Comparison of ENCODE assay signal across 19 cellular contexts in the genomic region with DNA sequence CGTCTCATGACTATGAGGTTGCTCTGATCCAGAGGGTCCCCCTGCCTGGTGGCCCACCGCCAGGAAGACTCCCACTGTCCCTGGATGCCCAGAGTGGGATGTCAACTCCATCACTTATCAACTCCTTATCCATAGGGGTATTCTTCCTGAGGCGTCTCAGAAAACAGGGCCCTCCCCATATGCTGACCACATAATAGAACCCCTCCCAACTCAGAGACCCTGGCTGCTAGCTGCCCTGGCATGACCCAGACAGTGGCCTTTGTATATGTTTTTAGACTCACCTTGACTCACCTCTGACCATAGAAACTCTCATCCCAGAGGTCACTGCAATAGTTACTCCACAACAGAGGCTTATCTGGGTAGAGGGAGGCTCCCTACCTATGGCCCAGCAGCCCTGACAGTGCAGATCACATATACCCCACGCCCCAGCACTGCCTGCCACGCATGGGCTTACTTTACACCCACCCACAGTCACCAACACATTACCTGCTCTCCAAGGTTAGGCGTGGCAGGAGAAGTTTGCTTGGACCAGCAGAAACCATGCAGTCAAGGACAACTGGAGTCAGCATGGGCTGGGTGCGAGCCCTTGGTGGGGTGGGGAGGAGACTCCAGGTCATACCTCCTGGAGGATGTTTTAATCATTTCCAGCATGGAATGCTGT. TPM values are rescaled to one million over a fixed set of nuclear protein-coding genes. Genes with fewer than 3 reads are reported as not detected.
DNase-seq lines count a peak whose midpoint lies in the region; ATAC-seq, FAIRE-seq and TF ChIP-seq lines count a peak whose summit lies in the region.
"Had no signal": no experiment of that assay in that cellular context is flagged by ENCODE, and none has a peak within 500 bp of the region (broad histone marks: within the 10 kb centered on the region; RNA-seq: fewer than 3 reads in every experiment).

No MANE protein-coding gene starts in this region.

- FAIRE-seq in HepG2 (lab: Jason Lieb, UNC) = no peak
- FAIRE-seq: GM18507, HTR-8/SVneo had no signal

- peak overlapping the region; percentile 58 for H3K27ac ChIP-seq in HepG2 (ENCODE audit: extremely low read length, insufficient read depth, low read length)
- H3K27ac ChIP-seq: 22Rv1 had no signal

- H3K9ac ChIP-seq in HepG2 (ENCODE audit: insufficient read depth, low read depth, low read length) = peak overlapping the region; percentile 5; the same call in 1 of the 2 replicates

- no peaks in the 10 kb centered on the region for H3K36me3 ChIP-seq in HepG2 (replicated peaks in 1 of 2; ENCODE audit: control insufficient read depth in 1 of 2, insufficient read depth in 2 of 2, low read length in 2 of 2)

- no peak for ATAC-seq in Right ventricle myocardium superior (ENCODE audit: poor library complexity)
- peak; percentile 46 for ATAC-seq in HepG2

- H4K20me1 ChIP-seq in HepG2 (ENCODE audit: insufficient read depth, low read length) = peaks cover 3% of the 10 kb centered on the region; the same call in 1 of the 2 replicates

- peaks cover 12% of the 10 kb centered on the region for H3K79me2 ChIP-seq in HepG2 (ENCODE audit: insufficient read depth, low read length)

- peak overlapping the region in 1 of 3 experiments; percentile 14; a peak in 1 of 6 replicates for H3K4me3 ChIP-seq in HepG2 (replicated peaks in 1 of 3; ENCODE audit: insufficient read depth in 1 of 3, low read depth in 2 of 3, low read length in 3 of 3)

- intact Hi-C loops in cardiac septum (cut with DNase I) (no loop called here), Right ventricle myocardium superior (cut with DNase I) (no loop called here), HepG2 (cut with micrococcal nuclease; ENCODE audit: unreplicated experiment) (no loop called here), posterior vena cava (cut with DNase I) (no loop called here)

- no peak for TF ChIP-seq CTCF in HepG2 (CRISPR knock-in tag; IDR thresholded peaks at IDR 0.05)

- in situ Hi-C loops in HepG2 (cut with HindIII; ENCODE audit: extremely low pct_ligation_motif_present, low pct_unique_long_range_greater_than_20kb) = no loop called here

- peak overlapping the region; percentile 50 for H3K4me2 ChIP-seq in HepG2 (ENCODE audit: low read depth, low read length)

- H3K9me3 ChIP-seq in HepG2 (ENCODE audit: low read length) = no peaks in the 10 kb centered on the region
- H3K9me3 ChIP-seq: Caco-2 had no signal

- DNase-seq in cardiac septum (ENCODE audit: low spot score) (peak; percentile 15), Right ventricle myocardium superior (no peak), HepG2 (ENCODE audit: low spot score) (no peak), posterior vena cava (ENCODE audit: low spot score) (peak; percentile 55), NCI-H146 (lab: John Stamatoyannopoulos, UW) (no peak), GM03348 (ENCODE audit: low spot score) (no peak), pons (ENCODE audit: low spot score) (no peak)
- DNase-seq: Caco-2; CD8-positive, alpha-beta memory T cell; DMS53; GF-D8; HCEC 1CT; HFFc6 had no signal

- H2AFZ ChIP-seq in HepG2 (ENCODE audit: low read length) = no peak overlapping the region

- CTCF ChIA-PET in HepG2 (lab: Yijun Ruan, JAX; ENCODE audit: low intra/inter-chr PET ratio, low total read pairs) = no interaction called here

- H3K4me1 ChIP-seq in HepG2 (ENCODE audit: insufficient read depth, low read length) = peaks cover 97% of the 10 kb centered on the region

- TF ChIP-seq POLR2A in HepG2 (IDR thresholded peaks at IDR 0.05; ENCODE audit: insufficient read depth in 1 of 2, low read depth in 2 of 2, low read length in 2 of 2) = no peak

- 48% methylated on average over 7 of the region's 7 CpGs for WGBS in HepG2 (ENCODE audit: low lambda C conversion rate)

- POLR2A ChIA-PET in HepG2 (lab: Yijun Ruan, JAX) = interaction anchor here (0.8 to 1.7 kb wide), 4 partner anchors 10 to 74 kb away, joined by 3 to 5 read pairs (median 4); partner anchors contain the start of gene BECN1

- no peaks in the 10 kb centered on the region for H3K27me3 ChIP-seq in HepG2 (ENCODE audit: control insufficient read depth in 1 of 2, insufficient read depth in 2 of 2, low read length in 2 of 2)

- BruUV-seq in HepG2 (replicated peaks; lab: Mats Ljungman, UMichigan) = no TSS peak

- TF ChIP-seq EP300 in HepG2 (IDR thresholded peaks at IDR 0.05; ENCODE audit: low read depth in 2 of 2, low read length in 2 of 2) = peak in 1 of 2 experiments; percentile 61; a peak in 1 of 4 replicates
- TF ChIP-seq EP300 in HepG2 (CRISPR knock-in tag; IDR thresholded peaks at IDR 0.05; ENCODE audit: borderline replicate concordance) = no peak

- no peak for TF ChIP-seq RAD21 in HepG2 (CRISPR knock-in tag; IDR thresholded peaks at IDR 0.05)

RNA-seq across cellular contexts. Expression of gene G6PC1, which starts 2.3 kb away (rescaled TPM):
- total RNA-seq in cardiac septum (not detected), Right ventricle myocardium superior (not detected), HepG2 (2016; rRNA removed; fragmentation: Illumina TruSeq; extraction: Trizol) (0.56 and 1.7 TPM in 2 replicates), posterior vena cava (not detected)
- total RNA-seq in HepG2 (2016; cell fraction: cytosol; rRNA removed; fragmentation: Illumina TruSeq; extraction: Trizol; ENCODE audit: low read depth) = 0.30 and 0.35 TPM in 2 replicates
- 0.91 and 1.3 TPM in 2 replicates for total RNA-seq in HepG2 (2016; cell fraction: insoluble cytoplasmic fraction; rRNA removed; fragmentation: Illumina TruSeq; extraction: Trizol)
- total RNA-seq in HepG2 (2016; cell fraction: membrane; rRNA removed; fragmentation: Illumina TruSeq; extraction: Trizol) = 0.71 and 1.1 TPM in 2 replicates
- 2.2 and 2.5 TPM in 2 replicates for total RNA-seq in HepG2 (2016; cell fraction: nucleus; rRNA removed; fragmentation: Illumina TruSeq; extraction: Trizol)
- polyA plus RNA-seq in HepG2 (2011; rRNA removed) = 37.9 and 127 TPM in 2 replicates
- polyA plus RNA-seq in HepG2 (2011; cell fraction: cytosol; rRNA removed) = 22.5 and 89.8 TPM in 2 replicates
- polyA plus RNA-seq in HepG2 (2011; cell fraction: nucleus; rRNA removed) = 18.2 and 57.3 TPM in 2 replicates
- 278 and 494 TPM in 2 replicates for polyA plus RNA-seq in HepG2 (2012)
- 0.17 and 0.19 TPM in 2 replicates for polyA plus RNA-seq in HepG2 (2016; cell fraction: cytosol; fragmentation: Illumina TruSeq; extraction: Trizol; ENCODE audit: low read depth)
- 0.60 and 0.89 TPM in 2 replicates for polyA plus RNA-seq in HepG2 (2016; cell fraction: insoluble cytoplasmic fraction; fragmentation: Illumina TruSeq; extraction: Trizol; ENCODE audit: low read depth)
- polyA plus RNA-seq in HepG2 (2016; cell fraction: membrane; fragmentation: Illumina TruSeq; extraction: Trizol; ENCODE audit: low read depth) = 0.27 and 0.36 TPM in 2 replicates
- polyA plus RNA-seq in HepG2 (2016; cell fraction: nucleus; fragmentation: Illumina TruSeq; extraction: Trizol; ENCODE audit: insufficient read depth, low read depth) = 1.3 and 1.4 TPM in 2 replicates
- polyA minus RNA-seq in HepG2 (2011; rRNA and poly(A)+ RNA removed; ENCODE audit: low replicate concordance) = 0.30 and 160 TPM in 2 replicates
- 49.4 and 178 TPM in 2 replicates for polyA minus RNA-seq in HepG2 (2011; cell fraction: cytosol; rRNA and poly(A)+ RNA removed)
- polyA minus RNA-seq in HepG2 (2011; cell fraction: nucleus; rRNA and poly(A)+ RNA removed) = 35.3 and 157 TPM in 2 replicates
- total RNA-seq: A673; Caco-2; CD8-positive, alpha-beta memory T cell; H4; HFFc6 had no signal
- polyA plus RNA-seq: BJ; CD8-positive, alpha-beta memory T cell had no signal

RNA-seq across cellular contexts. Expression of gene AOC3, which starts 47.3 kb away (rescaled TPM):
- total RNA-seq in cardiac septum (12.9 TPM), Right ventricle myocardium superior (8.3 TPM), HepG2 (2016; rRNA removed; fragmentation: Illumina TruSeq; extraction: Trizol) (8.7 and 10.4 TPM in 2 replicates), posterior vena cava (100 to 1,000 TPM; 223 to 342 TPM)
- 1.1 and 1.3 TPM in 2 replicates for total RNA-seq in HepG2 (2016; cell fraction: cytosol; rRNA removed; fragmentation: Illumina TruSeq; extraction: Trizol; ENCODE audit: low read depth)
- 8.4 and 9.5 TPM in 2 replicates for total RNA-seq in HepG2 (2016; cell fraction: insoluble cytoplasmic fraction; rRNA removed; fragmentation: Illumina TruSeq; extraction: Trizol)
- total RNA-seq in HepG2 (2016; cell fraction: membrane; rRNA removed; fragmentation: Illumina TruSeq; extraction: Trizol) = 5.2 and 5.4 TPM in 2 replicates
- 5.4 and 5.6 TPM in 2 replicates for total RNA-seq in HepG2 (2016; cell fraction: nucleus; rRNA removed; fragmentation: Illumina TruSeq; extraction: Trizol)
- 51.7 and 61.0 TPM in 2 replicates for polyA plus RNA-seq in HepG2 (2011; rRNA removed)
- polyA plus RNA-seq in HepG2 (2011; cell fraction: cytosol; rRNA removed) = 41.8 and 51.7 TPM in 2 replicates
- 46.4 and 56.2 TPM in 2 replicates for polyA plus RNA-seq in HepG2 (2011; cell fraction: nucleus; rRNA removed)
- 44.7 and 61.7 TPM in 2 replicates for polyA plus RNA-seq in HepG2 (2012)
- polyA plus RNA-seq in HepG2 (2016; cell fraction: cytosol; fragmentation: Illumina TruSeq; extraction: Trizol; ENCODE audit: low read depth) = 2.7 and 3.3 TPM in 2 replicates
- 21.1 and 22.0 TPM in 2 replicates for polyA plus RNA-seq in HepG2 (2016; cell fraction: insoluble cytoplasmic fraction; fragmentation: Illumina TruSeq; extraction: Trizol; ENCODE audit: low read depth)
- polyA plus RNA-seq in HepG2 (2016; cell fraction: membrane; fragmentation: Illumina TruSeq; extraction: Trizol; ENCODE audit: low read depth) = 6.6 and 6.7 TPM in 2 replicates
- polyA plus RNA-seq in HepG2 (2016; cell fraction: nucleus; fragmentation: Illumina TruSeq; extraction: Trizol; ENCODE audit: insufficient read depth, low read depth) = 18.7 and 18.9 TPM in 2 replicates
- polyA minus RNA-seq in HepG2 (2011; rRNA and poly(A)+ RNA removed; ENCODE audit: low replicate concordance) = 0.51 and 56.5 TPM in 2 replicates
- 13.8 and 20.0 TPM in 2 replicates for polyA minus RNA-seq in HepG2 (2011; cell fraction: cytosol; rRNA and poly(A)+ RNA removed)
- 11.6 and 18.6 TPM in 2 replicates for polyA minus RNA-seq in HepG2 (2011; cell fraction: nucleus; rRNA and poly(A)+ RNA removed)
- polyA plus RNA-seq: CD8-positive, alpha-beta memory T cell had no signal

RNA-seq across cellular contexts. Expression of gene AOC2, which starts 53.9 kb away (rescaled TPM):
- total RNA-seq in cardiac septum (0.89 TPM), Right ventricle myocardium superior (0.32 TPM), HepG2 (2016; rRNA removed; fragmentation: Illumina TruSeq; extraction: Trizol) (0.55 and 1.2 TPM in 2 replicates), posterior vena cava (under 1 TPM; 0.86 to 0.88 TPM)
- total RNA-seq in HepG2 (2016; cell fraction: cytosol; rRNA removed; fragmentation: Illumina TruSeq; extraction: Trizol; ENCODE audit: low read depth) = not detected in 2 replicates
- total RNA-seq in HepG2 (2016; cell fraction: insoluble cytoplasmic fraction; rRNA removed; fragmentation: Illumina TruSeq; extraction: Trizol) = 0.30 and 1.3 TPM in 2 replicates
- 0.31 and 0.38 TPM in 2 replicates for total RNA-seq in HepG2 (2016; cell fraction: membrane; rRNA removed; fragmentation: Illumina TruSeq; extraction: Trizol)
- 2.2 and 3.5 TPM in 2 replicates for total RNA-seq in HepG2 (2016; cell fraction: nucleus; rRNA removed; fragmentation: Illumina TruSeq; extraction: Trizol)
- 3.3 and 5.1 TPM in 2 replicates for polyA plus RNA-seq in HepG2 (2011; rRNA removed)
- 1.7 TPM in 2 replicates for polyA plus RNA-seq in HepG2 (2011; cell fraction: cytosol; rRNA removed)
- polyA plus RNA-seq in HepG2 (2011; cell fraction: nucleus; rRNA removed) = 21.9 and 26.2 TPM in 2 replicates
- polyA plus RNA-seq in HepG2 (2012) = 2.7 and 9.2 TPM in 2 replicates
- polyA plus RNA-seq in HepG2 (2016; cell fraction: cytosol; fragmentation: Illumina TruSeq; extraction: Trizol; ENCODE audit: low read depth) = 0.10 and 0.19 TPM in 2 replicates
- 0.66 and 0.95 TPM in 2 replicates for polyA plus RNA-seq in HepG2 (2016; cell fraction: insoluble cytoplasmic fraction; fragmentation: Illumina TruSeq; extraction: Trizol; ENCODE audit: low read depth)
- 0.24 and 0.30 TPM in 2 replicates for polyA plus RNA-seq in HepG2 (2016; cell fraction: membrane; fragmentation: Illumina TruSeq; extraction: Trizol; ENCODE audit: low read depth)
- 5.9 and 6.2 TPM in 2 replicates for polyA plus RNA-seq in HepG2 (2016; cell fraction: nucleus; fragmentation: Illumina TruSeq; extraction: Trizol; ENCODE audit: insufficient read depth, low read depth)
- polyA minus RNA-seq in HepG2 (2011; rRNA and poly(A)+ RNA removed; ENCODE audit: low replicate concordance) = 5.1 and 5.5 TPM in 2 replicates
- polyA minus RNA-seq in HepG2 (2011; cell fraction: cytosol; rRNA and poly(A)+ RNA removed) = 0.26 and 0.59 TPM in 2 replicates
- polyA minus RNA-seq in HepG2 (2011; cell fraction: nucleus; rRNA and poly(A)+ RNA removed) = 9.8 and 10.3 TPM in 2 replicates

Comparison
In these comparisons a context has a peak if more than half of its experiments do, and no peak if none do; other contexts are left out.
1. DNase-seq: peak in cardiac septum (single experiment) and posterior vena cava (single experiment); none in Right ventricle myocardium superior (single experiment), HepG2 (single experiment), NCI-H146 (single experiment), GM03348 (single experiment) and pons (single experiment).
2. RNA of gene AOC3, which starts 47.3 kb away (total RNA-seq): 223 to 342 TPM in posterior vena cava; 12.9 TPM in cardiac septum (single experiment), 1.1 to 10.4 TPM in HepG2 and 8.3 TPM in Right ventricle myocardium superior (single experiment); every median in the first group is over 10 times any median in the second.